ENCODE assay signal across 27 cellular contexts in genomic region chr7:18843979-18844378, GRCh38.
DNase-seq lines count a peak whose midpoint lies in the region; ATAC-seq, FAIRE-seq and TF ChIP-seq lines count a peak whose summit lies in the region.
"Had no signal": no experiment of that assay in that cellular context is flagged by ENCODE, and none has a peak within 500 bp of the region (broad histone marks: within the 10 kb centered on the region; RNA-seq: fewer than 3 reads in every experiment).

No MANE protein-coding gene starts in this region.

- DNase-seq in SK-N-MC (ENCODE audit: low read depth, low spot score) (no peak), GM12892 (ENCODE audit: insufficient read length) (no peak), iPS-NIHi7 (ENCODE audit: extremely low spot score) (no peak)
- no peak for DNase-seq in stimulated activated effector memory CD8-positive, alpha-beta T cell treated with anti-CD3 and anti-CD28 coated beads, Interleukin-12 subunit alpha, Interleukin-12 subunit beta, amount 100 ng/mL, for 72 hours (ENCODE audit: low spot score in 2 of 2)
- no peak for DNase-seq in activated T-helper 1 cell treated with anti-CD3 and anti-CD28 coated beads, Interleukin-12 subunit alpha, Interleukin-12 subunit beta, Interleukin-2, Interleukin-4 antibody, amounts not matched to agents 30 ng/mL and 10 ng/mL and 1 ng/mL, durations not matched to agents 14 hours and 24 hours and 36 hours (ENCODE audit: low spot score)
- DNase-seq: 8988T; ACHN; BE2C; C1 segment of cervical spinal cord; CD4-positive, alpha-beta memory T cell; CD4-positive, CD25-positive, alpha-beta regulatory T cell; CD8-positive, alpha-beta memory T cell; COR-L47; DMS 273 treated with DMSO at 0.1 percent for 48 hours; DMS153; DMS53; DMS79; DND-41; EL; GDM1 had no signal

- no peak for ATAC-seq in SK-N-SH treated with all-trans-retinoic acid at 6 μM for 48 hours
- ATAC-seq in stimulated activated effector memory CD8-positive, alpha-beta T cell treated with anti-CD3 and anti-CD28 coated beads, Interleukin-12 subunit alpha, Interleukin-12 subunit beta, amount 100 ng/mL, for 72 hours, result no peak
- ATAC-seq: GM12878 had no signal

- no peak for TF ChIP-seq POLR2A in GM12892 (IDR thresholded peaks at IDR 0.05; ENCODE audit: low read depth, low read length)

- H3K36me3 Mint-ChIP-seq in stimulated activated effector memory CD8-positive, alpha-beta T cell treated with anti-CD3 and anti-CD28 coated beads, Interleukin-12 subunit alpha, Interleukin-12 subunit beta, amount 100 ng/mL, for 72 hours, result no peaks in the 10 kb centered on the region
- no peaks in the 10 kb centered on the region for H3K36me3 Mint-ChIP-seq in activated T-helper 1 cell treated with anti-CD3 and anti-CD28 coated beads, Interleukin-12 subunit alpha, Interleukin-12 subunit beta, Interleukin-2, Interleukin-4 antibody, amounts not matched to agents 30 ng/mL and 10 ng/mL and 1 ng/mL, durations not matched to agents 14 hours and 24 hours and 36 hours (ENCODE audit: low read depth)
- H3K36me3 Mint-ChIP-seq: CD14-positive monocyte; CD4-positive, alpha-beta memory T cell; CD4-positive, CD25-positive, alpha-beta regulatory T cell; CD8-positive, alpha-beta memory T cell had no signal

- peak overlapping the region; percentile 44 for H3K27ac Mint-ChIP-seq in stimulated activated effector memory CD8-positive, alpha-beta T cell treated with anti-CD3 and anti-CD28 coated beads, Interleukin-12 subunit alpha, Interleukin-12 subunit beta, amount 100 ng/mL, for 72 hours
- H3K27ac Mint-ChIP-seq in activated T-helper 1 cell treated with anti-CD3 and anti-CD28 coated beads, Interleukin-12 subunit alpha, Interleukin-12 subunit beta, Interleukin-2, Interleukin-4 antibody, amounts not matched to agents 30 ng/mL and 10 ng/mL and 1 ng/mL, durations not matched to agents 14 hours and 24 hours and 36 hours, result no peak overlapping the region
- H3K27ac Mint-ChIP-seq: CD14-positive monocyte; CD4-positive, alpha-beta memory T cell; CD4-positive, CD25-positive, alpha-beta regulatory T cell; CD8-positive, alpha-beta memory T cell had no signal

- no peak for TF ChIP-seq CTCF in 22Rv1 (IDR thresholded peaks at IDR 0.05)

- no peak overlapping the region for H3K9ac ChIP-seq in SK-N-MC (ENCODE audit: insufficient read length)
- H3K9ac ChIP-seq: BLaER1 had no signal

- intact Hi-C loops in activated T-helper 1 cell treated with anti-CD3 and anti-CD28 coated beads, Interleukin-12 subunit alpha, Interleukin-12 subunit beta, Interleukin-2, Interleukin-4 antibody, amounts not matched to agents 30 ng/mL and 10 ng/mL and 1 ng/mL, durations not matched to agents 14 hours and 24 hours and 36 hours (cut with micrococcal nuclease), result loop anchor here (1.0 kb wide), 1 partner anchor 15 kb away; no protein-coding TSS in a partner anchor

- H3K36me3 ChIP-seq in SK-N-MC (ENCODE audit: insufficient read depth, low read length), result no peaks in the 10 kb centered on the region
- H3K36me3 ChIP-seq: BE2C, BLaER1 had no signal

- H3K4me3 Mint-ChIP-seq in stimulated activated effector memory CD8-positive, alpha-beta T cell treated with anti-CD3 and anti-CD28 coated beads, Interleukin-12 subunit alpha, Interleukin-12 subunit beta, amount 100 ng/mL, for 72 hours, result no peak overlapping the region
- no peak overlapping the region for H3K4me3 Mint-ChIP-seq in activated T-helper 1 cell treated with anti-CD3 and anti-CD28 coated beads, Interleukin-12 subunit alpha, Interleukin-12 subunit beta, Interleukin-2, Interleukin-4 antibody, amounts not matched to agents 30 ng/mL and 10 ng/mL and 1 ng/mL, durations not matched to agents 14 hours and 24 hours and 36 hours
- H3K4me3 Mint-ChIP-seq: CD14-positive monocyte; CD4-positive, alpha-beta memory T cell; CD4-positive, CD25-positive, alpha-beta regulatory T cell; CD8-positive, alpha-beta memory T cell had no signal

- no peak overlapping the region for H3K4me3 ChIP-seq in SK-N-MC
- H3K4me3 ChIP-seq: BLaER1, GM12878 had no signal

- no peaks in the 10 kb centered on the region for H3K9me3 Mint-ChIP-seq in stimulated activated effector memory CD8-positive, alpha-beta T cell treated with anti-CD3 and anti-CD28 coated beads, Interleukin-12 subunit alpha, Interleukin-12 subunit beta, amount 100 ng/mL, for 72 hours
- H3K9me3 Mint-ChIP-seq in activated T-helper 1 cell treated with anti-CD3 and anti-CD28 coated beads, Interleukin-12 subunit alpha, Interleukin-12 subunit beta, Interleukin-2, Interleukin-4 antibody, amounts not matched to agents 30 ng/mL and 10 ng/mL and 1 ng/mL, durations not matched to agents 14 hours and 24 hours and 36 hours, result peaks cover 16% of the 10 kb centered on the region

- H3K4me1 Mint-ChIP-seq in stimulated activated effector memory CD8-positive, alpha-beta T cell treated with anti-CD3 and anti-CD28 coated beads, Interleukin-12 subunit alpha, Interleukin-12 subunit beta, amount 100 ng/mL, for 72 hours, result no peaks in the 10 kb centered on the region
- H3K4me1 Mint-ChIP-seq in activated T-helper 1 cell treated with anti-CD3 and anti-CD28 coated beads, Interleukin-12 subunit alpha, Interleukin-12 subunit beta, Interleukin-2, Interleukin-4 antibody, amounts not matched to agents 30 ng/mL and 10 ng/mL and 1 ng/mL, durations not matched to agents 14 hours and 24 hours and 36 hours (ENCODE audit: low read depth), result no peaks in the 10 kb centered on the region
- H3K4me1 Mint-ChIP-seq: CD14-positive monocyte; CD4-positive, alpha-beta memory T cell; CD8-positive, alpha-beta memory T cell had no signal

- H3K27me3 Mint-ChIP-seq in activated T-helper 1 cell treated with anti-CD3 and anti-CD28 coated beads, Interleukin-12 subunit alpha, Interleukin-12 subunit beta, Interleukin-2, Interleukin-4 antibody, amounts not matched to agents 30 ng/mL and 10 ng/mL and 1 ng/mL, durations not matched to agents 14 hours and 24 hours and 36 hours (ENCODE audit: insufficient read depth), result no peaks in the 10 kb centered on the region
- H3K27me3 Mint-ChIP-seq: CD4-positive, alpha-beta memory T cell; CD4-positive, CD25-positive, alpha-beta regulatory T cell; CD8-positive, alpha-beta memory T cell had no signal

- H3K9me3 ChIP-seq in SK-N-MC (ENCODE audit: low read depth, low read length), result no peaks in the 10 kb centered on the region
- H3K9me3 ChIP-seq: BE2C, BLaER1 had no signal

- H3K27ac ChIP-seq in 22Rv1, result peak overlapping the region; percentile 85
- peak overlapping the region; percentile 100 for H3K27ac ChIP-seq in SK-N-MC
- H3K27ac ChIP-seq: BLaER1 had no signal

- FAIRE-seq in GM12892 (lab: Jason Lieb, UNC), result no peak
- FAIRE-seq: A204.1, GM12878, GM19239 had no signal

TF ChIP-seq in SK-N-SH treated with all-trans-retinoic acid at 6 μM for 48 hours, 23 proteins besides CTCF, POLR2A, EP300 and RAD21:
- TF ChIP-seq TOX (CRISPR knock-in tag; IDR thresholded peaks at IDR 0.05; ENCODE audit: borderline replicate concordance) (no peak), BACH2 (CRISPR knock-in tag; IDR thresholded peaks at IDR 0.05; ENCODE audit: borderline replicate concordance) (no peak), TCF4 (CRISPR knock-in tag; IDR thresholded peaks at IDR 0.05; ENCODE audit: borderline replicate concordance) (peak; percentile 48; the same call in 1 of the 2 replicates), TSHZ2 (CRISPR knock-in tag; IDR thresholded peaks at IDR 0.05) (peak; percentile 82; the same call in 1 of the 2 replicates), RARB (CRISPR knock-in tag; IDR thresholded peaks at IDR 0.05) (no peak)
TF ChIP-seq in SK-N-SH treated with all-trans-retinoic acid at 6 μM for 48 hours: peak in this region for 2.
